In the genomic region with DNA sequence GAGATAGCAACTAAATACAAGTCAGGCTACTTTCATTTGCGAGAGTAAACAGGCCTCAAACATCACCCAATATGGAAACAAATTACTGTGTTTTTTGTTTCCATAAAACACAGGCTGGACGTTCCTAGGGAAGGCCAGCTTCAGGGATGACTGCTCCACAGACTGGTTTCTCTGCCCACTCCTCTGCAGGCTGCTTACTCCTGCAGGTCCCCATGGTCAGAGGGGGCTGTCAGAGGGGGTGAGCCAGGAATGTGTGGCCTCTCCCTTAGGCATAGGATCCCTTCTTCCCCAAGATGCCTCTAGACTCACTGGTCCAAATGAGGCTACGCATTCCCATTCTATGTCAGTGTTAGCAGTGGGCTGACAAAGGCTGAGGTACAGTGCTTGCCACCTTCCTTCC, we compare ENCODE assay signal across 21 cellular contexts.
A peak's percentile ranks its signal among the peaks of the same experiment; 100 is the strongest.
DNase-seq lines count a peak whose midpoint lies in the region; ATAC-seq lines count a peak whose summit lies in the region.
"Had no signal": no experiment of that assay in that cellular context is flagged by ENCODE, and none has a peak within 500 bp of the region (broad histone marks: within the 10 kb centered on the region; RNA-seq: fewer than 3 reads in every experiment).

No MANE protein-coding gene starts in this region.

- H3K9me3 Mint-ChIP-seq in stimulated activated effector memory CD8-positive, alpha-beta T cell treated with anti-CD3 and anti-CD28 coated beads, Interleukin-12 subunit alpha, Interleukin-12 subunit beta, amount 100 ng/mL, for 72 hours: no peaks in the 10 kb centered on the region

- H3K4me1 Mint-ChIP-seq in stimulated activated effector memory CD8-positive, alpha-beta T cell treated with anti-CD3 and anti-CD28 coated beads, Interleukin-12 subunit alpha, Interleukin-12 subunit beta, amount 100 ng/mL, for 72 hours: no peaks in the 10 kb centered on the region

- ATAC-seq in stimulated activated effector memory CD8-positive, alpha-beta T cell treated with anti-CD3 and anti-CD28 coated beads, Interleukin-12 subunit alpha, Interleukin-12 subunit beta, amount 100 ng/mL, for 72 hours: peak; percentile 32
- no peak for ATAC-seq in GM19023 (IDR thresholded peaks at IDR 0.05; ENCODE audit: unreplicated experiment)
- ATAC-seq: HepG2, Panc1 had no signal

- H3K4me3 Mint-ChIP-seq in stimulated activated effector memory CD8-positive, alpha-beta T cell treated with anti-CD3 and anti-CD28 coated beads, Interleukin-12 subunit alpha, Interleukin-12 subunit beta, amount 100 ng/mL, for 72 hours: no peak overlapping the region

- DNase-seq in NCI-H2107 treated with DMSO at 0.1 percent for 48 hours (lab: John Stamatoyannopoulos, UW; ENCODE audit: unreplicated experiment) (peak; percentile 58), NCI-H2107 (lab: John Stamatoyannopoulos, UW) (no peak), NCI-H526 treated with DMSO at 0.1 percent for 48 hours (lab: John Stamatoyannopoulos, UW) (peak; percentile 59), NCI-H446 (lab: John Stamatoyannopoulos, UW) (no peak), SKM-1 (lab: John Stamatoyannopoulos, UW; ENCODE audit: unreplicated experiment) (no peak)
- no peak for DNase-seq in stimulated activated effector memory CD8-positive, alpha-beta T cell treated with anti-CD3 and anti-CD28 coated beads, Interleukin-12 subunit alpha, Interleukin-12 subunit beta, amount 100 ng/mL, for 72 hours (ENCODE audit: low spot score in 2 of 2)
- DNase-seq: 8988T, Calu3, DMS79 treated with DMSO at 0.1 percent for 48 hours, GF-D8, Karpas-422, NCI-H1092 treated with DMSO at 0.1 percent for 48 hours, NCI-H1436, NCI-H187, NCI-H2227 treated with DMSO at 0.1 percent for 48 hours, NCI-H510A, NCI-H82, SHP77 had no signal

- no peak overlapping the region for H3K27ac Mint-ChIP-seq in stimulated activated effector memory CD8-positive, alpha-beta T cell treated with anti-CD3 and anti-CD28 coated beads, Interleukin-12 subunit alpha, Interleukin-12 subunit beta, amount 100 ng/mL, for 72 hours

- no peaks in the 10 kb centered on the region for H3K36me3 Mint-ChIP-seq in stimulated activated effector memory CD8-positive, alpha-beta T cell treated with anti-CD3 and anti-CD28 coated beads, Interleukin-12 subunit alpha, Interleukin-12 subunit beta, amount 100 ng/mL, for 72 hours

Comparison
In these comparisons a context has a peak if more than half of its experiments do, and no peak if none do; other contexts are left out.
1. DNase-seq: peak in NCI-H2107 treated with DMSO at 0.1 percent for 48 hours (single experiment) and NCI-H526 treated with DMSO at 0.1 percent for 48 hours (single experiment); none in NCI-H2107 (single experiment), stimulated activated effector memory CD8-positive, alpha-beta T cell treated with anti-CD3 and anti-CD28 coated beads, Interleukin-12 subunit alpha, Interleukin-12 subunit beta, amount 100 ng/mL, for 72 hours (0 of 2), NCI-H446 (0 of 2) and SKM-1 (single experiment).